Comparison of ENCODE assay signal across 8 cellular contexts in genomic region chr19:5154129-5154798, GRCh38.
DNase-seq lines count a peak whose midpoint lies in the region; ATAC-seq and TF ChIP-seq lines count a peak whose summit lies in the region.

No MANE protein-coding gene starts in this region.

- 78% methylated on average over 15 of the region's 17 CpGs for WGBS in mesenchymal stem cell

- no peak overlapping the region for H3K4ac ChIP-seq in mesenchymal stem cell (ENCODE audit: low read depth in 1 of 2, low read length in 2 of 2)

- H3K4me3 ChIP-seq in brain microvascular endothelial cell (ENCODE audit: low read depth, low read length), result no peak overlapping the region
- no peak overlapping the region for H3K4me3 ChIP-seq in mesenchymal stem cell (ENCODE audit: insufficient read depth in 1 of 2, low read depth in 1 of 2, low read length in 2 of 2)

- H3K27ac ChIP-seq in RWPE1, result no peak overlapping the region
- no peak overlapping the region for H3K27ac ChIP-seq in brain microvascular endothelial cell
- no peak overlapping the region for H3K27ac ChIP-seq in mesenchymal stem cell (ENCODE audit: low read length, poor library complexity, severe bottlenecking)

- H2BK12ac ChIP-seq in mesenchymal stem cell (ENCODE audit: low read length in 2 of 2), result no peak overlapping the region

- no peak overlapping the region for H2AFZ ChIP-seq in mesenchymal stem cell (ENCODE audit: low read depth, low read length)

- H3K9me3 ChIP-seq in mesenchymal stem cell (ENCODE audit: control insufficient read depth, low read length), result peaks cover 5% of the 10 kb centered on the region

- peak overlapping the region; percentile 54 for H4K91ac ChIP-seq in mesenchymal stem cell (ENCODE audit: low read length)

- H3K36me3 ChIP-seq in brain microvascular endothelial cell (replicated peaks) (no peaks in the 10 kb centered on the region), mesenchymal stem cell (ENCODE audit: control insufficient read depth in 1 of 2, insufficient read depth in 2 of 2, low read depth in 1 of 2, low read length in 2 of 2) (peaks cover 20 to 49% of the 10 kb centered on the region in 2 experiments)

- DNase-seq in NCI-H1694 (lab: John Stamatoyannopoulos, UW) (peak; percentile 1), NCI-H1694 treated with DMSO at 0.1 percent for 48 hours (lab: John Stamatoyannopoulos, UW) (no peak), RWPE1 (ENCODE audit: low spot score) (no peak), brain microvascular endothelial cell (no peak), mesenchymal stem cell (no peak), NCI-H524 treated with DMSO at 0.1 percent for 48 hours (lab: John Stamatoyannopoulos, UW) (no peak), NCI-H2107 treated with DMSO at 0.1 percent for 48 hours (lab: John Stamatoyannopoulos, UW; ENCODE audit: unreplicated experiment) (no peak)

- H4K8ac ChIP-seq in mesenchymal stem cell (ENCODE audit: low read length), result no peak overlapping the region

- POLR2A ChIA-PET in RWPE1 (lab: Yijun Ruan, JAX; ENCODE audit: low non-redundant PET), result no interaction called here

- no peak for ATAC-seq in HG02885 (IDR thresholded peaks at IDR 0.05; ENCODE audit: poor library complexity, unreplicated experiment)

- in situ Hi-C loops in brain microvascular endothelial cell (cut with HindIII; ENCODE audit: low pct_ligation_motif_present, low sequenced_read_pairs), result no loop called here

- no peak overlapping the region for H3K14ac ChIP-seq in mesenchymal stem cell (ENCODE audit: low read length in 2 of 2)

- H3K27me3 ChIP-seq in brain microvascular endothelial cell (replicated peaks), result no peaks in the 10 kb centered on the region
- H3K27me3 ChIP-seq in mesenchymal stem cell (ENCODE audit: control insufficient read depth in 1 of 2, insufficient read depth in 1 of 2, low read length in 2 of 2), result no peaks in the 10 kb centered on the region

- H3K4me2 ChIP-seq in mesenchymal stem cell (ENCODE audit: low read length, poor library complexity, severe bottlenecking), result no peak overlapping the region

- H2BK5ac ChIP-seq in mesenchymal stem cell (ENCODE audit: low read depth, low read length, poor library complexity, severe bottlenecking), result no peak overlapping the region

- no peak overlapping the region for H2BK120ac ChIP-seq in mesenchymal stem cell (ENCODE audit: low read depth, low read length)

- H3K9ac ChIP-seq in mesenchymal stem cell (ENCODE audit: low read length), result no peak overlapping the region

- H3K18ac ChIP-seq in mesenchymal stem cell (ENCODE audit: low read depth in 1 of 2, low read length in 2 of 2), result no peak overlapping the region

- H3K23ac ChIP-seq in mesenchymal stem cell (ENCODE audit: low read length in 2 of 2), result no peak overlapping the region

- CTCF ChIA-PET in RWPE1 (lab: Yijun Ruan, JAX), result interaction anchor here (0.6 to 1.1 kb wide), 4 partner anchors 9 to 167 kb away, joined by 3 to 5 read pairs (median 4); no protein-coding TSS in a partner anchor

- TF ChIP-seq CTCF in RWPE1 (conservative IDR thresholded peaks at IDR 0.05; ENCODE audit: low read depth) (peak; percentile 47), brain microvascular endothelial cell (IDR thresholded peaks at IDR 0.05; ENCODE audit: low read depth, low read length, missing control alignments) (peak; percentile 77)

- H3K4me1 ChIP-seq in mesenchymal stem cell (ENCODE audit: control insufficient read depth, insufficient read depth, low read depth, low read length), result no peaks in the 10 kb centered on the region

- no peak overlapping the region for H2BK15ac ChIP-seq in mesenchymal stem cell (ENCODE audit: low read depth, poor library complexity, severe bottlenecking)

- no peak overlapping the region for H2AK5ac ChIP-seq in mesenchymal stem cell (ENCODE audit: low read length, severe bottlenecking)

- H3K79me1 ChIP-seq in mesenchymal stem cell (replicated peaks; ENCODE audit: low read length, poor library complexity, severe bottlenecking), result peaks cover 2% of the 10 kb centered on the region
